In genomic region chr7:103637080-103637479, GRCh38 we compare ENCODE assay signal across 17 cellular contexts.
A peak's percentile ranks its signal among the peaks of the same experiment; 100 is the strongest.
DNase-seq lines count a peak whose midpoint lies in the region; ATAC-seq, FAIRE-seq and TF ChIP-seq lines count a peak whose summit lies in the region.
"Had no signal": no experiment of that assay in that cellular context is flagged by ENCODE, and none has a peak within 500 bp of the region (broad histone marks: within the 10 kb centered on the region; RNA-seq: fewer than 3 reads in every experiment).

No MANE protein-coding gene starts in this region.

- H3K27ac Mint-ChIP-seq in neural progenitor cell = no peak overlapping the region
- H3K27ac Mint-ChIP-seq: CD4-positive, alpha-beta memory T cell; nephron progenitor cell had no signal

- H3K36me3 ChIP-seq in keratinocyte (ENCODE audit: control insufficient read depth in 2 of 2, extremely low read depth in 1 of 2, insufficient read depth in 2 of 2, low read length in 2 of 2) = no peaks in the 10 kb centered on the region
- H3K36me3 ChIP-seq in neural progenitor cell = no peaks in the 10 kb centered on the region
- H3K36me3 ChIP-seq: heart right ventricle had no signal

- no peaks in the 10 kb centered on the region for H3K4me1 Mint-ChIP-seq in neural progenitor cell
- H3K4me1 Mint-ChIP-seq: CD4-positive, alpha-beta memory T cell; nephron progenitor cell had no signal

- no peak overlapping the region for H3K4me3 Mint-ChIP-seq in neural progenitor cell
- H3K4me3 Mint-ChIP-seq: CD4-positive, alpha-beta memory T cell; nephron progenitor cell had no signal

- no peaks in the 10 kb centered on the region for H3F3A ChIP-seq in neural progenitor cell (ENCODE audit: low read depth)

- H3K27me3 ChIP-seq in keratinocyte (ENCODE audit: control insufficient read depth, extremely low read depth, insufficient read depth, low read length) (no peaks in the 10 kb centered on the region), neural progenitor cell (no peaks in the 10 kb centered on the region)
- H3K27me3 ChIP-seq: heart right ventricle had no signal

- no peak overlapping the region for H3K4me3 ChIP-seq in keratinocyte (ENCODE audit: control insufficient read depth in 2 of 3, extremely low read depth in 1 of 3, insufficient read depth in 2 of 3, low read depth in 1 of 3, low read length in 3 of 3)
- H3K4me3 ChIP-seq in neural progenitor cell = no peak overlapping the region
- H3K4me3 ChIP-seq: heart right ventricle, skin epidermis had no signal

- no peaks in the 10 kb centered on the region for H3K9me1 ChIP-seq in keratinocyte (ENCODE audit: control insufficient read depth, extremely low read depth, insufficient read depth, low read length)

- H4K20me1 ChIP-seq in keratinocyte (ENCODE audit: control insufficient read depth, extremely low read depth, insufficient read depth, low read length) (no peaks in the 10 kb centered on the region), neural progenitor cell (ENCODE audit: low read depth) (no peaks in the 10 kb centered on the region)

- dilution Hi-C loops in keratinocyte (cut with MboI; ENCODE audit: extremely low pct_ligation_motif_present, low sequenced_read_pairs) = no loop called here

- no peaks in the 10 kb centered on the region for H3K79me2 ChIP-seq in keratinocyte (ENCODE audit: control insufficient read depth, insufficient read depth, low read length)
- no peaks in the 10 kb centered on the region for H3K79me2 ChIP-seq in neural progenitor cell (ENCODE audit: low read depth)

- H3K4me2 ChIP-seq in keratinocyte (ENCODE audit: control insufficient read depth, extremely low read depth, insufficient read depth, low read depth, low read length) (peak overlapping the region; percentile 50), neural progenitor cell (no peak overlapping the region)

- no peak overlapping the region for H3K9ac ChIP-seq in keratinocyte (ENCODE audit: control insufficient read depth, extremely low read depth, insufficient read depth, low read length)
- H3K9ac ChIP-seq in neural progenitor cell = no peak overlapping the region

- TF ChIP-seq CTCF in AG09319 (IDR thresholded peaks at IDR 0.05; ENCODE audit: low read depth, low read length) = no peak
- TF ChIP-seq CTCF in keratinocyte (optimal IDR thresholded peaks at IDR 0.05 in 1 of 3, IDR thresholded peaks at IDR 0.05 in 1 of 3, conservative IDR thresholded peaks at IDR 0.05 in 1 of 3; ENCODE audit: extremely low read depth in 1 of 3, insufficient read depth in 2 of 3, low read length in 3 of 3) = no peak
- no peak for TF ChIP-seq CTCF in neural progenitor cell (IDR thresholded peaks at IDR 0.05)

- DNase-seq in AG09319 (ENCODE audit: extremely low read depth, low read depth) (peak; percentile 38), HS-27A (ENCODE audit: low read depth) (peak; percentile 64), brain pericyte (ENCODE audit: low read depth, low spot score) (peak; percentile 43), keratinocyte (ENCODE audit: low read depth, low spot score) (peak; percentile 9), neural progenitor cell (ENCODE audit: low spot score) (no peak), NCI-H2107 (lab: John Stamatoyannopoulos, UW) (no peak), DMS79 (lab: John Stamatoyannopoulos, UW) (no peak)
- DNase-seq: amniotic stem cell; CD4-positive, alpha-beta memory T cell; heart right ventricle; left ventricle myocardium superior; NCI-H1092; NCI-H2227 treated with DMSO at 0.1 percent for 48 hours; nephron progenitor cell; substantia nigra had no signal

- no peaks in the 10 kb centered on the region for H3K9me3 Mint-ChIP-seq in neural progenitor cell
- H3K9me3 Mint-ChIP-seq: nephron progenitor cell had no signal

- H3K27me3 Mint-ChIP-seq in neural progenitor cell (ENCODE audit: insufficient read depth, low read depth) = no peaks in the 10 kb centered on the region

- H3K9me3 ChIP-seq in keratinocyte (ENCODE audit: control insufficient read depth, low read depth, low read length) (no peaks in the 10 kb centered on the region), neural progenitor cell (ENCODE audit: low read depth) (no peaks in the 10 kb centered on the region)
- H3K9me3 ChIP-seq: heart right ventricle had no signal

- no peak overlapping the region for H2AFZ ChIP-seq in keratinocyte (ENCODE audit: control insufficient read depth, low read length)
- H2AFZ ChIP-seq in neural progenitor cell (replicated peaks) = no peak overlapping the region

- ATAC-seq in HG03139 (IDR thresholded peaks at IDR 0.05; ENCODE audit: unreplicated experiment) = no peak
- ATAC-seq: heart right ventricle, left ventricle myocardium superior had no signal

- H3K36me3 Mint-ChIP-seq in neural progenitor cell = no peaks in the 10 kb centered on the region
- H3K36me3 Mint-ChIP-seq: CD4-positive, alpha-beta memory T cell had no signal

- H3K4me1 ChIP-seq in keratinocyte (ENCODE audit: control insufficient read depth, extremely low read depth, insufficient read depth, low read length) (peaks cover 27% of the 10 kb centered on the region), neural progenitor cell (no peaks in the 10 kb centered on the region)
- H3K4me1 ChIP-seq: heart right ventricle had no signal

- no peak for FAIRE-seq in keratinocyte (lab: Jason Lieb, UNC)

- H3K27ac ChIP-seq in keratinocyte (ENCODE audit: control insufficient read depth, insufficient read depth, low read length) (no peak overlapping the region), neural progenitor cell (no peak overlapping the region)
- H3K27ac ChIP-seq: heart right ventricle, skin epidermis had no signal

Comparison
In these comparisons a context has a peak if more than half of its experiments do, and no peak if none do; other contexts are left out.
1. DNase-seq: peak in AG09319 (single experiment), HS-27A (single experiment), brain pericyte (single experiment) and keratinocyte (single experiment); none in neural progenitor cell (single experiment), NCI-H2107 (single experiment) and DMS79 (single experiment).